In the genomic region with DNA sequence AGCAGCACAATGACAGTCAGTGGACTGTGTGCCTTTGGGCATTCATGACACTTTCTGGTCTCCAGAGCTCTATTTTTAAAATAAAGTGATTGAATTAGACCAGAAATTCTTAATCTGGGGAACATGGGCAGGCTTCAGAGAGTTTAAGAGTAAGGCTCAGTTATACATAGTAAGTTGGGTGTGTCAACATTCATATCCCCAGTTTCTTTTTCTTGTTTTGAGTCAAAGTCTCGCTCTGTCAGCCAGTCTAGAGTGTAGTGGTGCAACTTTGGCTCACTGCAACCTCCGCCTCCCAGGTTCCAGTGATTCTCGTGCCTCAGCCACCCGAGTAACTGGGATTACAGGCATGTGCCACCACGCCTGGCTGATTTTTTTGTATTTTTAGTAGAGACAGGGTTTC, we compare ENCODE assay signal across 20 cellular contexts. TPM values are rescaled to one million over a fixed set of nuclear protein-coding genes. Genes with fewer than 3 reads are reported as not detected.
"Had no signal": no experiment of that assay in that cellular context is flagged by ENCODE, and none has a peak within 500 bp of the region (broad histone marks: within the 10 kb centered on the region; RNA-seq: fewer than 3 reads in every experiment).

No MANE protein-coding gene starts in this region.

- ATAC-seq: activated CD4-positive, alpha-beta T cell treated with anti-CD3 and anti-CD28 coated beads for 36 hours; left lobe of liver; right lobe of liver; upper lobe of right lung had no signal

- H3K4me3 Mint-ChIP-seq: activated CD4-positive, alpha-beta memory T cell treated with anti-CD3 and anti-CD28 coated beads for 36 hours; activated CD4-positive, alpha-beta T cell treated with anti-CD3 and anti-CD28 coated beads for 36 hours; activated T-cell treated with anti-CD3 and anti-CD28 coated beads, Interleukin-2, amount 50 U/mL, for 24 hours; naive B cell had no signal

- H3K9me3 Mint-ChIP-seq: activated CD4-positive, alpha-beta memory T cell treated with anti-CD3 and anti-CD28 coated beads for 36 hours; activated naive CD4-positive, alpha-beta T cell treated with anti-CD3 and anti-CD28 coated beads, Interleukin-2, amount 50 U/mL, for 72 hours; activated T-cell treated with anti-CD3 and anti-CD28 coated beads, Interleukin-2, amount 50 U/mL, for 24 hours had no signal

- H3K27ac Mint-ChIP-seq: activated CD4-positive, alpha-beta memory T cell treated with anti-CD3 and anti-CD28 coated beads for 36 hours; activated CD4-positive, alpha-beta T cell treated with anti-CD3 and anti-CD28 coated beads for 36 hours; activated naive CD4-positive, alpha-beta T cell treated with anti-CD3 and anti-CD28 coated beads, Interleukin-2, amount 50 U/mL, for 72 hours; naive B cell had no signal

- H3K36me3 Mint-ChIP-seq: activated CD4-positive, alpha-beta memory T cell treated with anti-CD3 and anti-CD28 coated beads for 36 hours; activated naive CD4-positive, alpha-beta T cell treated with anti-CD3 and anti-CD28 coated beads, Interleukin-2, amount 50 U/mL, for 72 hours; naive B cell had no signal

- DNase-seq: activated CD4-positive, alpha-beta memory T cell treated with anti-CD3 and anti-CD28 coated beads for 36 hours; activated CD4-positive, alpha-beta T cell treated with anti-CD3 and anti-CD28 coated beads for 36 hours; activated effector memory CD4-positive, alpha-beta T cell treated with Interleukin-2 at 50 U/mL for 16 hours; activated T-cell treated with anti-CD3 and anti-CD28 coated beads, Interleukin-2, amount 50 U/mL, for 24 hours; amniotic stem cell; caudate nucleus; colonic mucosa; esophagus squamous epithelium; islet precursor cell; naive B cell; ovary; right lobe of liver; stomach; upper lobe of right lung had no signal

- H3K4me1 Mint-ChIP-seq: activated CD4-positive, alpha-beta T cell treated with anti-CD3 and anti-CD28 coated beads for 36 hours; naive B cell had no signal

RNA-seq across cellular contexts. Expression of a gene that starts 13.7 kb away (rescaled TPM):
- total RNA-seq: colonic mucosa, esophagus squamous epithelium, fibroblast of villous mesenchyme, left lobe of liver, mononuclear cell, right lobe of liver, smooth muscle cell, thoracic aorta had no signal
